ENCODE assay signal across 12 cellular contexts in genomic region chr3:100104817-100105413, GRCh38. TPM values are rescaled to one million over a fixed set of nuclear protein-coding genes. Genes with fewer than 3 reads are reported as not detected.
DNase-seq lines count a peak whose midpoint lies in the region; ATAC-seq lines count a peak whose summit lies in the region.
"Had no signal": no experiment of that assay in that cellular context is flagged by ENCODE, and none has a peak within 500 bp of the region (broad histone marks: within the 10 kb centered on the region; RNA-seq: fewer than 3 reads in every experiment).

No MANE protein-coding gene starts in this region.

- DNase-seq in activated CD8-positive, alpha-beta memory T cell treated with anti-CD3 and anti-CD28 coated beads, Interleukin-2, amount 10 ng/mL, durations not matched to agents 7 days and 5 days = no peak
- no peak for DNase-seq in activated CD8-positive, alpha-beta memory T cell treated with anti-CD3 and anti-CD28 coated beads for 24 hours
- DNase-seq in OCI-M1 (lab: John Stamatoyannopoulos, UW) = peak; percentile 63
- peak; percentile 15 for DNase-seq in dermis blood vessel endothelial cell
- DNase-seq in stimulated activated naive B cell treated with anti-CD40 and anti-IgM and Interleukin-4, amounts not matched to agents 10 μg/mL and 1 μg/mL and 100 μg/mL, for 72 hours = no peak
- DNase-seq in inferior parietal cortex (ENCODE audit: extremely low spot score) = no peak
- DNase-seq in NCI-H1436 (lab: John Stamatoyannopoulos, UW) = no peak
- DNase-seq in T-helper 9 cell = no peak
- DNase-seq: Kasumi-1, mucosa of descending colon, NCI-H2227 treated with DMSO at 0.1 percent for 48 hours, SHP77 had no signal

- peaks cover 68% of the 10 kb centered on the region for H3K4me1 Mint-ChIP-seq in activated CD8-positive, alpha-beta memory T cell treated with anti-CD3 and anti-CD28 coated beads, Interleukin-2, amount 10 ng/mL, durations not matched to agents 7 days and 5 days
- peaks cover 17 to 38% of the 10 kb centered on the region in 2 donors for H3K4me1 Mint-ChIP-seq in stimulated activated naive B cell treated with anti-CD40 and anti-IgM and Interleukin-4, amounts not matched to agents 10 μg/mL and 1 μg/mL and 100 μg/mL, for 72 hours

- no peak overlapping the region for H3K4me3 Mint-ChIP-seq in activated CD8-positive, alpha-beta memory T cell treated with anti-CD3 and anti-CD28 coated beads, Interleukin-2, amount 10 ng/mL, durations not matched to agents 7 days and 5 days
- no peak overlapping the region for H3K4me3 Mint-ChIP-seq in stimulated activated naive B cell treated with anti-CD40 and anti-IgM and Interleukin-4, amounts not matched to agents 10 μg/mL and 1 μg/mL and 100 μg/mL, for 72 hours

- H3K27ac Mint-ChIP-seq in activated CD8-positive, alpha-beta memory T cell treated with anti-CD3 and anti-CD28 coated beads, Interleukin-2, amount 10 ng/mL, durations not matched to agents 7 days and 5 days = peak overlapping the region; percentile 84
- peak overlapping the region; percentile 16 for H3K27ac Mint-ChIP-seq in stimulated activated naive B cell treated with anti-CD40 and anti-IgM and Interleukin-4, amounts not matched to agents 10 μg/mL and 1 μg/mL and 100 μg/mL, for 72 hours

- no peaks in the 10 kb centered on the region for H3K27me3 Mint-ChIP-seq in activated CD8-positive, alpha-beta memory T cell treated with anti-CD3 and anti-CD28 coated beads, Interleukin-2, amount 10 ng/mL, durations not matched to agents 7 days and 5 days
- H3K27me3 Mint-ChIP-seq in stimulated activated naive B cell treated with anti-CD40 and anti-IgM and Interleukin-4, amounts not matched to agents 10 μg/mL and 1 μg/mL and 100 μg/mL, for 72 hours = no peaks in the 10 kb centered on the region

- H3K36me3 Mint-ChIP-seq in activated CD8-positive, alpha-beta memory T cell treated with anti-CD3 and anti-CD28 coated beads, Interleukin-2, amount 10 ng/mL, durations not matched to agents 7 days and 5 days = peaks cover 34% of the 10 kb centered on the region
- H3K36me3 Mint-ChIP-seq in stimulated activated naive B cell treated with anti-CD40 and anti-IgM and Interleukin-4, amounts not matched to agents 10 μg/mL and 1 μg/mL and 100 μg/mL, for 72 hours = peaks cover 12 to 16% of the 10 kb centered on the region in 2 donors

- CTCF ChIA-PET in activated CD8-positive, alpha-beta memory T cell treated with anti-CD3 and anti-CD28 coated beads, Interleukin-2, amount 10 ng/mL, durations not matched to agents 7 days and 5 days (lab: Charles Lee) = interaction anchor here (0.7 to 2.9 kb wide), 9 partner anchors 15 to 361 kb away, joined by 3 to 8 read pairs (median 3); no protein-coding TSS in a partner anchor

- no peaks in the 10 kb centered on the region for H3K9me3 Mint-ChIP-seq in activated CD8-positive, alpha-beta memory T cell treated with anti-CD3 and anti-CD28 coated beads, Interleukin-2, amount 10 ng/mL, durations not matched to agents 7 days and 5 days (ENCODE audit: low read depth)
- H3K9me3 Mint-ChIP-seq in stimulated activated naive B cell treated with anti-CD40 and anti-IgM and Interleukin-4, amounts not matched to agents 10 μg/mL and 1 μg/mL and 100 μg/mL, for 72 hours = peaks cover 2 to 4% of the 10 kb centered on the region in 2 donors

- no peak for ATAC-seq in activated CD8-positive, alpha-beta memory T cell treated with anti-CD3 and anti-CD28 coated beads, Interleukin-2, amount 10 ng/mL, durations not matched to agents 7 days and 5 days
- ATAC-seq in stimulated activated naive B cell treated with anti-CD40 and anti-IgM and Interleukin-4, amounts not matched to agents 10 μg/mL and 1 μg/mL and 100 μg/mL, for 72 hours (replicated peaks) = no peak

RNA-seq across cellular contexts. Expression of gene FILIP1L, which starts 9.4 kb away (rescaled TPM):
- 10 to 100 TPM in 1 of 2 experiments, 1 to 10 TPM in 1; 2.4 to 15.5 TPM for total RNA-seq in activated CD8-positive, alpha-beta memory T cell treated with anti-CD3 and anti-CD28 coated beads, Interleukin-2, amount 10 ng/mL, durations not matched to agents 7 days and 5 days
- total RNA-seq in dermis blood vessel endothelial cell = 22.0 and 42.7 TPM in 2 replicates

Comparison
In these comparisons a context has a peak if more than half of its experiments do, and no peak if none do; other contexts are left out.
1. DNase-seq: peak in OCI-M1 (single experiment) and dermis blood vessel endothelial cell (single experiment); none in activated CD8-positive, alpha-beta memory T cell treated with anti-CD3 and anti-CD28 coated beads, Interleukin-2, amount 10 ng/mL, durations not matched to agents 7 days and 5 days (single experiment), activated CD8-positive, alpha-beta memory T cell treated with anti-CD3 and anti-CD28 coated beads for 24 hours (single experiment), stimulated activated naive B cell treated with anti-CD40 and anti-IgM and Interleukin-4, amounts not matched to agents 10 μg/mL and 1 μg/mL and 100 μg/mL, for 72 hours (single experiment), inferior parietal cortex (single experiment), NCI-H1436 (single experiment) and T-helper 9 cell (single experiment).